In genomic region chr17:81020443-81020766, GRCh38 we compare ENCODE assay signal across 25 cellular contexts. TPM values are rescaled to one million over a fixed set of nuclear protein-coding genes. Genes with fewer than 3 reads are reported as not detected.
DNase-seq lines count a peak whose midpoint lies in the region; ATAC-seq and TF ChIP-seq lines count a peak whose summit lies in the region.
"Had no signal": no experiment of that assay in that cellular context is flagged by ENCODE, and none has a peak within 500 bp of the region (broad histone marks: within the 10 kb centered on the region; RNA-seq: fewer than 3 reads in every experiment).

No MANE protein-coding gene starts in this region.

- H3K36me3 ChIP-seq in breast epithelium (no peaks in the 10 kb centered on the region), gastroesophageal sphincter (no peaks in the 10 kb centered on the region), neuronal stem cell (replicated peaks in 1 of 2; ENCODE audit: control insufficient read depth in 2 of 2, insufficient read depth in 2 of 2, low read length in 2 of 2) (no peaks in the 10 kb centered on the region), upper lobe of left lung (no peaks in the 10 kb centered on the region)
- H3K36me3 ChIP-seq: Peyer's patch had no signal

- no peak overlapping the region for H3K23ac ChIP-seq in neuronal stem cell (ENCODE audit: low read depth, low read length, poor library complexity)

- H3K36me3 Mint-ChIP-seq in MCF 10A (ENCODE audit: insufficient read depth, unreplicated experiment) (peaks cover 4% of the 10 kb centered on the region), endothelial cell (ENCODE audit: low read depth, unreplicated experiment) (no peaks in the 10 kb centered on the region)

- no peak overlapping the region for H3K27ac Mint-ChIP-seq in MCF 10A (ENCODE audit: low read depth, unreplicated experiment)
- H3K27ac Mint-ChIP-seq in endothelial cell (ENCODE audit: unreplicated experiment): no peak overlapping the region
- H3K27ac Mint-ChIP-seq: nephron progenitor cell, T-helper 17 cell, type B pancreatic cell had no signal

- H2BK12ac ChIP-seq in neuronal stem cell (ENCODE audit: low read length): no peak overlapping the region

- H3K4me1 Mint-ChIP-seq in MCF 10A (ENCODE audit: insufficient read depth, unreplicated experiment) (peaks cover 6% of the 10 kb centered on the region), endothelial cell (ENCODE audit: unreplicated experiment) (peaks cover 12% of the 10 kb centered on the region)

- H2AK5ac ChIP-seq in neuronal stem cell (ENCODE audit: low read depth, low read length): peak overlapping the region; percentile 88

- TF ChIP-seq EP300 in gastroesophageal sphincter (IDR thresholded peaks at IDR 0.05): no peak
- TF ChIP-seq EP300 in upper lobe of left lung (IDR thresholded peaks at IDR 0.05): no peak

- CTCF ChIA-PET in MCF 10A (lab: Yijun Ruan, JAX): interaction anchor here (0.6 to 1.9 kb wide), 4 partner anchors 19 to 123 kb away, joined by 3 to 10 read pairs (median 4); no protein-coding TSS in a partner anchor

- POLR2A ChIA-PET in MCF 10A (lab: Yijun Ruan, JAX): interaction anchor here (0.5 to 1.4 kb wide), 3 partner anchors 18 to 59 kb away, joined by 3 to 4 read pairs (median 3); no protein-coding TSS in a partner anchor

- peak overlapping the region; percentile 90 for H2BK15ac ChIP-seq in neuronal stem cell (ENCODE audit: low read length)

- H3K79me1 ChIP-seq in neuronal stem cell (ENCODE audit: low read depth, low read length): no peaks in the 10 kb centered on the region

- H3K14ac ChIP-seq in neuronal stem cell (ENCODE audit: low read length): no peak overlapping the region

- H3K9me3 ChIP-seq in breast epithelium (no peaks in the 10 kb centered on the region), gastroesophageal sphincter (no peaks in the 10 kb centered on the region), neuronal stem cell (replicated peaks in 1 of 2; ENCODE audit: control insufficient read depth in 2 of 2, insufficient read depth in 1 of 2, low read depth in 1 of 2, low read length in 2 of 2) (peaks cover 0 to 7% of the 10 kb centered on the region in 2 donors), upper lobe of left lung (no peaks in the 10 kb centered on the region)
- H3K9me3 ChIP-seq: Peyer's patch had no signal

- H2BK5ac ChIP-seq in neuronal stem cell (ENCODE audit: low read length): no peak overlapping the region

- H3K27me3 ChIP-seq in breast epithelium (peaks cover 0 to 3% of the 10 kb centered on the region in 2 donors), gastroesophageal sphincter (no peaks in the 10 kb centered on the region), neuronal stem cell (ENCODE audit: control insufficient read depth in 3 of 3, insufficient read depth in 3 of 3, low read depth in 1 of 3, low read length in 3 of 3) (no peaks in the 10 kb centered on the region), upper lobe of left lung (no peaks in the 10 kb centered on the region)
- H3K27me3 ChIP-seq: Peyer's patch had no signal

- WGBS in gastroesophageal sphincter (ENCODE audit: low coverage in 1 of 2), 2 donors: 73 to 100% methylated on average over 1 to 2 of the region's 11 CpGs
- WGBS in neuronal stem cell (ENCODE audit: extremely low coverage in 2 of 2, insufficient read length in 2 of 2, insufficient replicate concordance in 1 of 2), 2 donors: no CpG with 5 or more reads among the region's 11 CpGs
- WGBS in upper lobe of left lung, 2 donors: 67 to 86% methylated on average over 9 to 11 of the region's 11 CpGs

- peaks cover 6% of the 10 kb centered on the region for H3K9me3 Mint-ChIP-seq in MCF 10A (ENCODE audit: unreplicated experiment)
- no peaks in the 10 kb centered on the region for H3K9me3 Mint-ChIP-seq in endothelial cell (ENCODE audit: unreplicated experiment)
- H3K9me3 Mint-ChIP-seq: type B pancreatic cell had no signal

- H3K4me2 ChIP-seq in neuronal stem cell (ENCODE audit: insufficient read depth, low read length, poor library complexity, severe bottlenecking): no peak overlapping the region

- H3K27me3 Mint-ChIP-seq in MCF 10A (ENCODE audit: insufficient read depth, unreplicated experiment) (no peaks in the 10 kb centered on the region), endothelial cell (ENCODE audit: unreplicated experiment) (peaks cover 11% of the 10 kb centered on the region)
- H3K27me3 Mint-ChIP-seq: type B pancreatic cell had no signal

- peak overlapping the region; percentile 72 to 80 for H3K27ac ChIP-seq in breast epithelium
- peak overlapping the region in 3 of 4 donors; percentile 80 to 83 (median 81) for H3K27ac ChIP-seq in gastroesophageal sphincter
- no peak overlapping the region for H3K27ac ChIP-seq in neuronal stem cell (replicated peaks; ENCODE audit: low read length)
- H3K27ac ChIP-seq in upper lobe of left lung: peak overlapping the region; percentile 76 to 85 (median 82)
- H3K27ac ChIP-seq: SK-N-MC had no signal

- intact Hi-C loops in breast epithelium (cut with DNase I; ENCODE audit: low total_unique reads) (no loop called here), MCF 10A (cut with micrococcal nuclease) (no loop called here)

- no peak for TF ChIP-seq CTCF in breast epithelium (IDR thresholded peaks at IDR 0.05)
- no peak for TF ChIP-seq CTCF in MCF 10A (IDR thresholded peaks at IDR 0.05; ENCODE audit: unreplicated experiment)
- TF ChIP-seq CTCF in gastroesophageal sphincter (IDR thresholded peaks at IDR 0.05): no peak
- no peak for TF ChIP-seq CTCF in upper lobe of left lung (IDR thresholded peaks at IDR 0.05)
- no peak for TF ChIP-seq CTCF in endothelial cell (IDR thresholded peaks at IDR 0.05; ENCODE audit: unreplicated experiment)

- no peak for TF ChIP-seq POLR2A in breast epithelium (IDR thresholded peaks at IDR 0.05)
- no peak for TF ChIP-seq POLR2A in gastroesophageal sphincter (IDR thresholded peaks at IDR 0.05)
- TF ChIP-seq POLR2A in upper lobe of left lung (IDR thresholded peaks at IDR 0.05): no peak

- ATAC-seq in gastroesophageal sphincter (no peak), upper lobe of left lung (ENCODE audit: low FRiP score in 2 of 2) (no peak)
- ATAC-seq: sciatic nerve, T-helper 17 cell had no signal

- H3K4me1 ChIP-seq in breast epithelium (peaks cover 0 to 14% of the 10 kb centered on the region in 2 donors), gastroesophageal sphincter (peaks cover 0 to 75% (median 29%) of the 10 kb centered on the region in 3 donors), neuronal stem cell (ENCODE audit: control insufficient read depth in 2 of 2, insufficient read depth in 1 of 2, low read depth in 1 of 2, low read length in 2 of 2) (peaks cover 6 to 16% of the 10 kb centered on the region in 2 donors), upper lobe of left lung (peaks cover 57 to 78% (median 59%) of the 10 kb centered on the region in 4 donors)

- no peak overlapping the region for H4K8ac ChIP-seq in neuronal stem cell (ENCODE audit: low read depth, low read length)

- no peak overlapping the region for H3K9ac ChIP-seq in neuronal stem cell (ENCODE audit: low read depth, low read length, poor library complexity)

- H2AFZ ChIP-seq in neuronal stem cell (ENCODE audit: low read length): no peak overlapping the region

- DNase-seq in breast epithelium (ENCODE audit: low spot score in 2 of 2): no peak
- DNase-seq in MCF 10A (ENCODE audit: unreplicated experiment): no peak
- DNase-seq in neuronal stem cell (ENCODE audit: low spot score): no peak
- no peak for DNase-seq in upper lobe of left lung
- DNase-seq in endothelial cell (ENCODE audit: low spot score): no peak
- no peak for DNase-seq in NOMO-1 treated with DMSO at 0.1 percent for 48 hours (lab: John Stamatoyannopoulos, UW; ENCODE audit: unreplicated experiment)
- DNase-seq in NCI-H1694 (lab: John Stamatoyannopoulos, UW): no peak
- DNase-seq: activated CD8-positive, alpha-beta memory T cell treated with anti-CD3 and anti-CD28 coated beads for 24 hours; activated naive CD4-positive, alpha-beta T cell treated with Interleukin-2 at 50 U/mL for 16 hours; activated T-cell treated with anti-CD3 and anti-CD28 coated beads, Interleukin-2, amount 50 U/mL, for 48 hours; AML-193; amniotic stem cell; DMS79; GF-D8; kidney glomerular epithelial cell; mesendoderm; NCI-H1436; NCI-H510A; nephron progenitor cell; T-helper 17 cell had no signal

- H3K18ac ChIP-seq in neuronal stem cell (ENCODE audit: low read length): peak overlapping the region; percentile 77

- H4K91ac ChIP-seq in neuronal stem cell (ENCODE audit: low read depth, low read length, poor library complexity): no peak overlapping the region

- no TSS peak for BruUV-seq in MCF 10A (replicated peaks; lab: Mats Ljungman, UMichigan)

- no peak overlapping the region for H3K4me3 ChIP-seq in breast epithelium
- H3K4me3 ChIP-seq in gastroesophageal sphincter: no peak overlapping the region
- H3K4me3 ChIP-seq in neuronal stem cell (ENCODE audit: low read length in 2 of 2): no peak overlapping the region
- H3K4me3 ChIP-seq in upper lobe of left lung: no peak overlapping the region
- H3K4me3 ChIP-seq: Peyer's patch, SK-N-MC had no signal

- no peak overlapping the region for H3K4me3 Mint-ChIP-seq in MCF 10A (ENCODE audit: unreplicated experiment)
- no peak overlapping the region for H3K4me3 Mint-ChIP-seq in endothelial cell (ENCODE audit: unreplicated experiment)
- H3K4me3 Mint-ChIP-seq: nephron progenitor cell, type B pancreatic cell had no signal

- H2BK120ac ChIP-seq in neuronal stem cell (ENCODE audit: low read depth, low read length): peak overlapping the region; percentile 82

- H3K4ac ChIP-seq in neuronal stem cell (ENCODE audit: low read length): no peak overlapping the region

RNA-seq across cellular contexts. Expression of gene BAIAP2, which starts 14.5 kb away (rescaled TPM):
- total RNA-seq in breast epithelium (10 to 100 TPM; 21.0 to 47.0 (median 37.6) TPM), MCF 10A (2022) (46.4 and 67.0 TPM in 2 replicates), gastroesophageal sphincter (10 to 100 TPM; 32.7 to 54.9 (median 40.6) TPM), upper lobe of left lung (100 to 1,000 TPM in 5 of 6 donors, 10 to 100 TPM in 1; 90.7 to 231 (median 123) TPM), endothelial cell (ENCODE audit: unreplicated experiment) (67.8 TPM)
- polyA plus RNA-seq in neuronal stem cell (2013, experiment 1 of 2): 30.9 TPM
- 31.6 TPM for polyA plus RNA-seq in neuronal stem cell (2013, experiment 2 of 2)

RNA-seq across cellular contexts. Expression of gene CHMP6, which starts 28.8 kb away (rescaled TPM):
- 10 to 100 TPM; 18.6 to 30.2 (median 27.7) TPM for total RNA-seq in breast epithelium
- total RNA-seq in MCF 10A (2022): 19.5 and 22.6 TPM in 2 replicates
- 10 to 100 TPM; 17.6 to 26.0 (median 19.0) TPM for total RNA-seq in gastroesophageal sphincter
- polyA plus RNA-seq in neuronal stem cell (2013, experiment 1 of 2): 14.3 TPM
- 13.1 TPM for polyA plus RNA-seq in neuronal stem cell (2013, experiment 2 of 2)
- 10 to 100 TPM; 29.5 to 75.4 (median 34.8) TPM for total RNA-seq in upper lobe of left lung
- total RNA-seq in endothelial cell (ENCODE audit: unreplicated experiment): 34.3 TPM
